Comparison of ENCODE assay signal across 11 cellular contexts in the genomic region with DNA sequence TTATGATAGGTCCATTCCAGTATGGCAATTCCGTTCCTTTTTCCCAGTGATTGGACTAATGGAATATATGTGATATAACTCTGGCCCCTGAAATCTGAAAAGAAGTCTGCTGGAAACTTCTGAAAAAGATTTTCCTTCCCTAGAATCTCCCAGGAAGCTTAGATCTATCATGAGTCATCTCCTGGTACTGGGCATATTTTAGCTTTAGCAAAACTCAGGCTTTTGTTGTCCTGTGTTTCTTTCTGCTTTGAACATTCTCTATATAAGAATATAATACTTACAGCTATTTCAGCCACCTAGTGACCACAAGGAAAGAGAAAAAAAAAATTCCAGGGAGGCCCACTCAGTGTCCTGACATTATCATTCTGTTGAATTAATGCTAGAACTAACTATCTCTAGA.
"Had no signal": no experiment of that assay in that cellular context is flagged by ENCODE, and none has a peak within 500 bp of the region (broad histone marks: within the 10 kb centered on the region; RNA-seq: fewer than 3 reads in every experiment).

No MANE protein-coding gene starts in this region.

- H3K4me3 ChIP-seq: breast epithelium, sigmoid colon, upper lobe of right lung had no signal

- DNase-seq: activated CD4-positive, alpha-beta T cell treated with anti-CD3 and anti-CD28 coated beads, Interleukin-2, amount 50 U/mL, for 4 hours; activated naive CD8-positive, alpha-beta T cell treated with anti-CD3 and anti-CD28 coated beads for 36 hours; cortex of kidney; immature natural killer cell; left cardiac atrium; sigmoid colon; stimulated activated naive B cell treated with anti-CD40 and anti-IgM and Interleukin-4, amounts not matched to agents 10 μg/mL and 1 μg/mL and 100 μg/mL, for 72 hours; T-helper 2 cell; upper lobe of right lung had no signal

- ATAC-seq: left cardiac atrium; natural killer cell treated with Interleukin-12 subunit alpha and Interleukin-12 subunit beta and Interleukin-15 and Interleukin-18, amount 100 ng/mL, for 72 hours; stimulated activated naive B cell treated with anti-CD40 and anti-IgM and Interleukin-4, amounts not matched to agents 10 μg/mL and 1 μg/mL and 100 μg/mL, for 72 hours; upper lobe of right lung had no signal
